1 cellular context compared by ENCODE assay signal in the genomic region with DNA sequence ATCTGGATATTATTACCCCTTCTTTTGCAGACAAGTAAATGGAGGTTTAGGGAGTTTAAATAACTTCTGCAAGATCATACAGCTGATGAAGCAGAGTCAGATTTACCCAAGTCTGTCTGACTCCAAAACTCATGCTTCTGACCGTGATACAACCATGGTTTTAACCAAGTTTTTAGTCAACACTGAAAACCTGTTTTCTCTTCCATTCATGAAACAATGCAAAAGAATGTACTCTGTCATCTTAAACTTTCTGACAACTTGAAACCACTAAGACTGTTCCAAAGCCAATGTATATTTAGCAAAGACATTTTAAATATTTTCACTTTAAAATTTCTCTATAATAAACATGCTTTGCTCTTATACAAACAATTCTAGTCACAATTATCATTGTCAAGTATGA.
TF ChIP-seq lines count a peak whose summit lies in the region.

No MANE protein-coding gene starts in this region.

TF ChIP-seq in IMR-90, 13 proteins besides CTCF, POLR2A, EP300 and RAD21 (continued from another document):
- no peak for TF ChIP-seq ELK1 (IDR thresholded peaks at IDR 0.05; ENCODE audit: borderline replicate concordance, low read depth, low read length)
- TF ChIP-seq, protein P1, sequence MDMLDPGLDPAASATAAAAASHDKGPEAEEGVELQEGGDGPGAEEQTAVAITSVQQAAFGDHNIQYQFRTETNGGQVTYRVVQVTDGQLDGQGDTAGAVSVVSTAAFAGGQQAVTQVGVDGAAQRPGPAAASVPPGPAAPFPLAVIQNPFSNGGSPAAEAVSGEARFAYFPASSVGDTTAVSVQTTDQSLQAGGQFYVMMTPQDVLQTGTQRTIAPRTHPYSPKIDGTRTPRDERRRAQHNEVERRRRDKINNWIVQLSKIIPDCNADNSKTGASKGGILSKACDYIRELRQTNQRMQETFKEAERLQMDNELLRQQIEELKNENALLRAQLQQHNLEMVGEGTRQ (IDR thresholded peaks at IDR 0.05; ENCODE audit: low read depth, low read length), result no peak
